In the genomic region with DNA sequence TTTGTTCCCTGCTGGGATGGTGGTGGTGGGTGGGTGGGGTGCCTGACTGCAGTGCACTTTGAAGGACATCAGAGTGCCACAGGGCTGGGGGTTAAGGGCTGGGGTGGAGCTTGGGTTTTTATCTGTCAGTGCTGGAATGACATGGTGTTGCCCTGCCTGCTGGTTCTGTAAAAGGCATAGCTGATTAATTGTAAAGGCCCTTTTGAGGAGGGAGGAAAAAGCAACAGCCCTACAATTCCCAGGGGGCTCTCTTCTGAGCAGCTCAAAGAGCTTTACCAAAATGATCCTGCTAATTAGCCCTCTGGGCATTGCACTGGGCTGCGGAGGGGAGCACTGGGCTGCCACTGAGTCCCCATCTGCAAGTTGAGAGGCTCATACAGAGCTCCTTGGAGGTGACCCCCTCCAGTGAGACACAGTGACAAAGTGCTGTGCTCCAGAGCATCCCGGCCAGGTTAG, we compare ENCODE assay signal across 10 cellular contexts. TPM values are rescaled to one million over a fixed set of nuclear protein-coding genes. Genes with fewer than 3 reads are reported as not detected.
DNase-seq lines count a peak whose midpoint lies in the region; ATAC-seq and TF ChIP-seq lines count a peak whose summit lies in the region.
"Had no signal": no experiment of that assay in that cellular context is flagged by ENCODE, and none has a peak within 500 bp of the region (broad histone marks: within the 10 kb centered on the region; RNA-seq: fewer than 3 reads in every experiment).

No MANE protein-coding gene starts in this region.

- WGBS in hepatocyte (ENCODE audit: low lambda C conversion rate, missing lambda C conversion rate) = 41% methylated on average over 2 of the region's 2 CpGs

- peaks cover 92% of the 10 kb centered on the region for H3K79me2 ChIP-seq in hepatocyte

- H3K36me3 ChIP-seq in hepatocyte (replicated peaks; ENCODE audit: insufficient read depth, low read depth) = no peaks in the 10 kb centered on the region

- no peak overlapping the region for H3K4me3 ChIP-seq in hepatocyte

- peaks cover 3% of the 10 kb centered on the region for H3K36me3 Mint-ChIP-seq in T-helper 17 cell (ENCODE audit: low read depth)
- H3K36me3 Mint-ChIP-seq in activated naive CD4-positive, alpha-beta T cell treated with anti-CD3 and anti-CD28 coated beads, Interleukin-2, amount 50 U/mL, for 72 hours = no peaks in the 10 kb centered on the region

- H3K4me3 Mint-ChIP-seq in T-helper 17 cell = peak overlapping the region; percentile 74
- H3K4me3 Mint-ChIP-seq: activated B cell treated with CpG ODN at 0.5 μM for 24 hours; activated naive CD4-positive, alpha-beta T cell treated with anti-CD3 and anti-CD28 coated beads for 36 hours had no signal

- H3K4me1 ChIP-seq in hepatocyte (ENCODE audit: insufficient read depth) = peaks cover 63% of the 10 kb centered on the region

- peaks cover 76% of the 10 kb centered on the region for H3K4me1 Mint-ChIP-seq in T-helper 17 cell
- H3K4me1 Mint-ChIP-seq: activated B cell treated with CpG ODN at 0.5 μM for 24 hours had no signal

- no peaks in the 10 kb centered on the region for H3K9me2 ChIP-seq in hepatocyte (replicated peaks; ENCODE audit: insufficient read depth)

- no peak for TF ChIP-seq CTCF in hepatocyte (IDR thresholded peaks at IDR 0.05; ENCODE audit: poor library complexity)

- no peak for ATAC-seq in T-helper 17 cell
- no peak for ATAC-seq in activated naive CD4-positive, alpha-beta T cell treated with anti-CD3 and anti-CD28 coated beads, Interleukin-2, amount 50 U/mL, for 72 hours

- no peak overlapping the region for H2AFZ ChIP-seq in hepatocyte

- peak overlapping the region; percentile 94 for H3K27ac ChIP-seq in hepatocyte
- H3K27ac ChIP-seq in substantia nigra (ENCODE audit: low read depth, low read length, poor library complexity, severe bottlenecking) = peak overlapping the region; percentile 86

- no peaks in the 10 kb centered on the region for H3K9me3 ChIP-seq in T-helper 17 cell (ENCODE audit: control insufficient read depth, low read length, poor library complexity, severe bottlenecking)
- H3K9me3 ChIP-seq in hepatocyte (ENCODE audit: low read depth) = no peaks in the 10 kb centered on the region

- DNase-seq in NCI-H1092 (lab: John Stamatoyannopoulos, UW) (peak; percentile 19), T-helper 17 cell (no peak), hepatocyte (ENCODE audit: low spot score) (no peak), substantia nigra (lab: John Stamatoyannopoulos, UW) (no peak), HUDEP-2 (lab: John Stamatoyannopoulos, UW; ENCODE audit: unreplicated experiment in 76 of 76) (no peak), medulla oblongata (ENCODE audit: extremely low spot score) (no peak)
- no peak for DNase-seq in activated naive CD4-positive, alpha-beta T cell treated with anti-CD3 and anti-CD28 coated beads, Interleukin-2, amount 50 U/mL, for 72 hours (ENCODE audit: low spot score in 2 of 2)
- DNase-seq: activated B cell treated with CpG ODN at 0.5 μM for 24 hours; activated naive CD4-positive, alpha-beta T cell treated with anti-CD3 and anti-CD28 coated beads for 36 hours; stimulated activated naive CD4-positive, alpha-beta T cell treated with Interleukin-2 at 50 U/mL for 16 hours had no signal

- no peaks in the 10 kb centered on the region for H3K27me3 ChIP-seq in hepatocyte

- H3K4me2 ChIP-seq in hepatocyte = peak overlapping the region; percentile 26

- H3K27me3 Mint-ChIP-seq in T-helper 17 cell = no peaks in the 10 kb centered on the region

- H4K20me1 ChIP-seq in hepatocyte (ENCODE audit: insufficient read depth, poor library complexity, severe bottlenecking) = no peaks in the 10 kb centered on the region

- H3K27ac Mint-ChIP-seq in T-helper 17 cell = peak overlapping the region; percentile 96
- no peak overlapping the region for H3K27ac Mint-ChIP-seq in activated naive CD4-positive, alpha-beta T cell treated with anti-CD3 and anti-CD28 coated beads, Interleukin-2, amount 50 U/mL, for 72 hours
- H3K27ac Mint-ChIP-seq: activated B cell treated with CpG ODN at 0.5 μM for 24 hours; activated naive CD4-positive, alpha-beta T cell treated with anti-CD3 and anti-CD28 coated beads for 36 hours had no signal

- no peaks in the 10 kb centered on the region for H3K9me3 Mint-ChIP-seq in activated naive CD4-positive, alpha-beta T cell treated with anti-CD3 and anti-CD28 coated beads, Interleukin-2, amount 50 U/mL, for 72 hours
- H3K9me3 Mint-ChIP-seq: activated B cell treated with CpG ODN at 0.5 μM for 24 hours; activated naive CD4-positive, alpha-beta T cell treated with anti-CD3 and anti-CD28 coated beads for 36 hours had no signal

RNA-seq across cellular contexts. Expression of a gene that starts 21.2 kb away (rescaled TPM):
- total RNA-seq in T-helper 17 cell (10 to 100 TPM; 61.4 to 65.5 TPM), hepatocyte (41.8 and 54.2 TPM in 2 replicates)
- 37.1 and 42.7 TPM in 2 replicates for polyA plus RNA-seq in hepatocyte
- 1 to 10 TPM in 1 of 2 donors, under 1 TPM in 1; 0.66 to 1.1 TPM for total RNA-seq in activated naive CD4-positive, alpha-beta T cell treated with anti-CD3 and anti-CD28 coated beads, Interleukin-2, amount 50 U/mL, for 72 hours

Comparison
In these comparisons a context has a peak if more than half of its experiments do, and no peak if none do; other contexts are left out.
1. RNA of a gene that starts 21.2 kb away (total RNA-seq): 61.4 to 65.5 TPM in T-helper 17 cell and 41.8 to 54.2 TPM in hepatocyte; 0.66 to 1.1 TPM in activated naive CD4-positive, alpha-beta T cell treated with anti-CD3 and anti-CD28 coated beads, Interleukin-2, amount 50 U/mL, for 72 hours; every median in the first group is over 10 times any median in the second.